ENCODE assay signal across 8 cellular contexts in the genomic region with DNA sequence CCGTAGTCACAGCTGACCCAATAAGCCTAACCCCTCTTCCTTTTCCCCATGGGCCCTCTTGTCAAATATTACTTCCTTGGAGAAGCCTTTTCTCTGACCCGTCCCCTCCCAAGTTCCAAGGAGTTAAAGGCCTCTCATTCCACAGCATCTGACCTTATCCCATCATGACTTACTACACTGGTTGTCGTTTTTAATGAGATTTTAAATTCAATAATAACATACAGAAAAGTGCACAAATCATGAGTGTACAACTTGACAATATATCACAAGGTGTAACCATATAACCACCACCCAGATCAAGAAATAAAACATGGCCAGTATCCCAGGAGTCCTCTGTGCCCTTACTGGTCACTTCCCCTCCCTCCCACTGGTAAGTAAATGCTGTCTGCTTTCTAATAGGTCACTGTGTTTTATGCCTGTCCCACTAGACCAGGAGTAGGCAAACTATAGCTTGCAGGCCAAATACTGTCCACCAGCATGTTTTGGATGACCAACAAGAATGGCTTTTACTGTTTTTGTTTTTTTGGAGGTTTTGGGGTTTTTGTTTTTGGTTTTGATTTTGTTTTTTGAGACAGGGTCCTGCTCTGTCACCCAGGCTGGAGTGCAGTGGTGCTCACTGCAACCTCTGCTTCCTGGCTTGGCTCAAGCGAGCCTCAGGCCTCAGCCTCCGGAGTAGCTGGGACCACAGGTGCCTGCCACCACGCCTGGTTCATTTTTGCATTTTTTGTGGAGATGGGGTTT. TPM values are rescaled to one million over a fixed set of nuclear protein-coding genes. Genes with fewer than 3 reads are reported as not detected.
DNase-seq lines count a peak whose midpoint lies in the region; ATAC-seq, FAIRE-seq and TF ChIP-seq lines count a peak whose summit lies in the region.

No MANE protein-coding gene starts in this region.

- H4K20me1 ChIP-seq in keratinocyte (ENCODE audit: control insufficient read depth, extremely low read depth, insufficient read depth, low read length) = no peaks in the 10 kb centered on the region

- H3K79me2 ChIP-seq in keratinocyte (ENCODE audit: control insufficient read depth, insufficient read depth, low read length) = peaks cover 8% of the 10 kb centered on the region

- H3K36me3 Mint-ChIP-seq in activated T-helper 1 cell treated with anti-CD3 and anti-CD28 coated beads, Interleukin-12 subunit alpha, Interleukin-12 subunit beta, Interleukin-2, Interleukin-4 antibody, amounts not matched to agents 30 ng/mL and 10 ng/mL and 1 ng/mL, durations not matched to agents 14 hours and 24 hours and 36 hours (ENCODE audit: low read depth) = peaks cover 12% of the 10 kb centered on the region

- intact Hi-C loops in activated T-helper 1 cell treated with anti-CD3 and anti-CD28 coated beads, Interleukin-12 subunit alpha, Interleukin-12 subunit beta, Interleukin-2, Interleukin-4 antibody, amounts not matched to agents 30 ng/mL and 10 ng/mL and 1 ng/mL, durations not matched to agents 14 hours and 24 hours and 36 hours (cut with micrococcal nuclease) = loop anchor here (1.0 to 10.0 kb wide), 9 partner anchors 22 to 415 kb away; partner anchors contain the start of genes ATP5PD, CDR2L, GGA3 and KCTD2

- no peak for DNase-seq in BE2C
- peak; percentile 18 for DNase-seq in HT-29 (ENCODE audit: low spot score)
- no peak for DNase-seq in activated T-helper 1 cell treated with anti-CD3 and anti-CD28 coated beads, Interleukin-12 subunit alpha, Interleukin-12 subunit beta, Interleukin-2, Interleukin-4 antibody, amounts not matched to agents 30 ng/mL and 10 ng/mL and 1 ng/mL, durations not matched to agents 14 hours and 24 hours and 36 hours (ENCODE audit: low spot score)
- no peak for DNase-seq in keratinocyte (ENCODE audit: low read depth, low spot score)
- no peak for DNase-seq in central memory CD4-positive, alpha-beta T cell
- DNase-seq in epidermal melanocyte (ENCODE audit: insufficient read length, low spot score) = no peak

- H3K27me3 Mint-ChIP-seq in activated T-helper 1 cell treated with anti-CD3 and anti-CD28 coated beads, Interleukin-12 subunit alpha, Interleukin-12 subunit beta, Interleukin-2, Interleukin-4 antibody, amounts not matched to agents 30 ng/mL and 10 ng/mL and 1 ng/mL, durations not matched to agents 14 hours and 24 hours and 36 hours (ENCODE audit: insufficient read depth) = peaks cover 5% of the 10 kb centered on the region

- peak overlapping the region; percentile 97 for H3K27ac ChIP-seq in keratinocyte (ENCODE audit: control insufficient read depth, insufficient read depth, low read length)
- no peak overlapping the region for H3K27ac ChIP-seq in thymus (ENCODE audit: low read depth)

- peak overlapping the region; percentile 90 for H3K4me2 ChIP-seq in keratinocyte (ENCODE audit: control insufficient read depth, extremely low read depth, insufficient read depth, low read depth, low read length)

- H3K9ac ChIP-seq in keratinocyte (ENCODE audit: control insufficient read depth, extremely low read depth, insufficient read depth, low read length) = peak overlapping the region; percentile 99

- peaks cover 4% of the 10 kb centered on the region for H3K4me1 ChIP-seq in BE2C
- peaks cover 30% of the 10 kb centered on the region for H3K4me1 ChIP-seq in keratinocyte (ENCODE audit: control insufficient read depth, extremely low read depth, insufficient read depth, low read length)
- H3K4me1 ChIP-seq in thymus (ENCODE audit: control insufficient read depth, insufficient read depth, low read length) = peaks cover 13% of the 10 kb centered on the region

- peak overlapping the region; percentile 89 for H3K4me3 Mint-ChIP-seq in activated T-helper 1 cell treated with anti-CD3 and anti-CD28 coated beads, Interleukin-12 subunit alpha, Interleukin-12 subunit beta, Interleukin-2, Interleukin-4 antibody, amounts not matched to agents 30 ng/mL and 10 ng/mL and 1 ng/mL, durations not matched to agents 14 hours and 24 hours and 36 hours

- H3K4me3 ChIP-seq in BE2C (ENCODE audit: low read depth, low read length) = peak overlapping the region; percentile 74
- H3K4me3 ChIP-seq in keratinocyte (ENCODE audit: control insufficient read depth in 2 of 3, extremely low read depth in 1 of 3, insufficient read depth in 2 of 3, low read depth in 1 of 3, low read length in 3 of 3) = peak overlapping the region; percentile 62 to 97 (median 96)
- H3K4me3 ChIP-seq in thymus (ENCODE audit: low read length) = peak overlapping the region; percentile 60

- H2AFZ ChIP-seq in keratinocyte (ENCODE audit: control insufficient read depth, low read length) = peak overlapping the region; percentile 94

- no peaks in the 10 kb centered on the region for H3K9me3 Mint-ChIP-seq in activated T-helper 1 cell treated with anti-CD3 and anti-CD28 coated beads, Interleukin-12 subunit alpha, Interleukin-12 subunit beta, Interleukin-2, Interleukin-4 antibody, amounts not matched to agents 30 ng/mL and 10 ng/mL and 1 ng/mL, durations not matched to agents 14 hours and 24 hours and 36 hours

- no peaks in the 10 kb centered on the region for H3K27me3 ChIP-seq in BE2C
- no peaks in the 10 kb centered on the region for H3K27me3 ChIP-seq in keratinocyte (ENCODE audit: control insufficient read depth, extremely low read depth, insufficient read depth, low read length)
- no peaks in the 10 kb centered on the region for H3K27me3 ChIP-seq in thymus (ENCODE audit: control insufficient read depth, insufficient read depth)

- TF ChIP-seq CTCF in BE2C (IDR thresholded peaks at IDR 0.05; ENCODE audit: low read depth, low read length) (no peak), keratinocyte (optimal IDR thresholded peaks at IDR 0.05 in 1 of 3, IDR thresholded peaks at IDR 0.05 in 1 of 3, conservative IDR thresholded peaks at IDR 0.05 in 1 of 3; ENCODE audit: extremely low read depth in 1 of 3, insufficient read depth in 2 of 3, low read length in 3 of 3) (no peak)

- dilution Hi-C loops in keratinocyte (cut with MboI; ENCODE audit: extremely low pct_ligation_motif_present, low sequenced_read_pairs) = no loop called here

- no peak for ATAC-seq in GM19324 (IDR thresholded peaks at IDR 0.05; ENCODE audit: low FRiP score, unreplicated experiment)

- peaks cover 31% of the 10 kb centered on the region for H3K4me1 Mint-ChIP-seq in activated T-helper 1 cell treated with anti-CD3 and anti-CD28 coated beads, Interleukin-12 subunit alpha, Interleukin-12 subunit beta, Interleukin-2, Interleukin-4 antibody, amounts not matched to agents 30 ng/mL and 10 ng/mL and 1 ng/mL, durations not matched to agents 14 hours and 24 hours and 36 hours (ENCODE audit: low read depth)

- no peaks in the 10 kb centered on the region for H3K9me3 ChIP-seq in BE2C
- no peaks in the 10 kb centered on the region for H3K9me3 ChIP-seq in keratinocyte (ENCODE audit: control insufficient read depth, low read depth, low read length)
- no peaks in the 10 kb centered on the region for H3K9me3 ChIP-seq in thymus (ENCODE audit: control insufficient read depth)

- H3K36me3 ChIP-seq in BE2C (no peaks in the 10 kb centered on the region), keratinocyte (ENCODE audit: control insufficient read depth in 2 of 2, extremely low read depth in 1 of 2, insufficient read depth in 2 of 2, low read length in 2 of 2) (peaks cover 0 to 2% of the 10 kb centered on the region in 2 experiments), thymus (ENCODE audit: control insufficient read depth, insufficient read depth) (no peaks in the 10 kb centered on the region)

- no peak for FAIRE-seq in keratinocyte (lab: Jason Lieb, UNC)

- H3K9me1 ChIP-seq in keratinocyte (ENCODE audit: control insufficient read depth, extremely low read depth, insufficient read depth, low read length) = no peaks in the 10 kb centered on the region

- peak overlapping the region; percentile 87 for H3K27ac Mint-ChIP-seq in activated T-helper 1 cell treated with anti-CD3 and anti-CD28 coated beads, Interleukin-12 subunit alpha, Interleukin-12 subunit beta, Interleukin-2, Interleukin-4 antibody, amounts not matched to agents 30 ng/mL and 10 ng/mL and 1 ng/mL, durations not matched to agents 14 hours and 24 hours and 36 hours

- WGBS in thymus = 65% methylated on average over 6 of the region's 6 CpGs

RNA-seq across cellular contexts. Expression of gene FDXR, which starts 1.2 kb away (rescaled TPM):
- 13.3 TPM for polyA plus RNA-seq in BE2C (2012; ENCODE audit: insufficient read depth, insufficient read length, low read depth)
- 32.2 and 38.4 TPM in 2 replicates for total RNA-seq in HT-29 (2014; rRNA removed; shearing (Covaris generic))
- 20.1 and 21.5 TPM in 2 replicates for total RNA-seq in activated T-helper 1 cell treated with anti-CD3 and anti-CD28 coated beads, Interleukin-12 subunit alpha, Interleukin-12 subunit beta, Interleukin-2, Interleukin-4 antibody, amounts not matched to agents 30 ng/mL and 10 ng/mL and 1 ng/mL, durations not matched to agents 14 hours and 24 hours and 36 hours
- polyA plus RNA-seq in keratinocyte (9.3 to 18.8 TPM (median 12.0 TPM) in 3 replicates), thymus (14.1 TPM)
- 17.6 TPM for polyA plus RNA-seq in keratinocyte (2011; ENCODE audit: low read depth)
- 3.8 and 13.2 TPM in 2 replicates for polyA plus RNA-seq in keratinocyte (2011; cell fraction: cytosol; rRNA removed)
- polyA plus RNA-seq in keratinocyte (2011; cell fraction: nucleus; rRNA removed) = 12.1 and 12.4 TPM in 2 replicates
- polyA plus RNA-seq in keratinocyte (2012; ENCODE audit: low replicate concordance) = 15.4 and 16.0 TPM in 2 replicates
- polyA minus RNA-seq in keratinocyte = 4.9 to 11.0 TPM (median 5.5 TPM) in 3 replicates
- polyA minus RNA-seq in keratinocyte (2011; cell fraction: cytosol; rRNA and poly(A)+ RNA removed) = 23.6 TPM
- polyA minus RNA-seq in keratinocyte (2011; cell fraction: nucleus; rRNA and poly(A)+ RNA removed) = 9.8 and 10.6 TPM in 2 replicates

RNA-seq across cellular contexts. Expression of gene GRIN2C, which starts 14.4 kb away (rescaled TPM):
- 0.11 TPM for polyA plus RNA-seq in BE2C (2012; ENCODE audit: insufficient read depth, insufficient read length, low read depth)
- total RNA-seq in HT-29 (2014; rRNA removed; shearing (Covaris generic)) = 0.03 TPM in 1 of 2 replicates, not detected in the other
- total RNA-seq in activated T-helper 1 cell treated with anti-CD3 and anti-CD28 coated beads, Interleukin-12 subunit alpha, Interleukin-12 subunit beta, Interleukin-2, Interleukin-4 antibody, amounts not matched to agents 30 ng/mL and 10 ng/mL and 1 ng/mL, durations not matched to agents 14 hours and 24 hours and 36 hours = 0.02 and 0.34 TPM in 2 replicates
- polyA plus RNA-seq in keratinocyte (not detected in 3 replicates), thymus (0.07 TPM)
- not detected for polyA plus RNA-seq in keratinocyte (2011; ENCODE audit: low read depth)
- polyA plus RNA-seq in keratinocyte (2011; cell fraction: cytosol; rRNA removed) = not detected in 2 replicates
- 0.01 and 0.20 TPM in 2 replicates for polyA plus RNA-seq in keratinocyte (2011; cell fraction: nucleus; rRNA removed)
- polyA plus RNA-seq in keratinocyte (2012; ENCODE audit: low replicate concordance) = 0.06 and 0.10 TPM in 2 replicates
- not detected in 3 replicates for polyA minus RNA-seq in keratinocyte
- polyA minus RNA-seq in keratinocyte (2011; cell fraction: cytosol; rRNA and poly(A)+ RNA removed) = not detected
- not detected in 2 replicates for polyA minus RNA-seq in keratinocyte (2011; cell fraction: nucleus; rRNA and poly(A)+ RNA removed)

RNA-seq across cellular contexts. Expression of gene FADS6, which starts 19.4 kb away (rescaled TPM):
- polyA plus RNA-seq in BE2C (2012; ENCODE audit: insufficient read depth, insufficient read length, low read depth) = not detected
- total RNA-seq in HT-29 (2014; rRNA removed; shearing (Covaris generic)) = not detected in 2 replicates
- not detected in 2 replicates for total RNA-seq in activated T-helper 1 cell treated with anti-CD3 and anti-CD28 coated beads, Interleukin-12 subunit alpha, Interleukin-12 subunit beta, Interleukin-2, Interleukin-4 antibody, amounts not matched to agents 30 ng/mL and 10 ng/mL and 1 ng/mL, durations not matched to agents 14 hours and 24 hours and 36 hours
- polyA plus RNA-seq in keratinocyte (0.07 to 0.57 TPM in 2 of 3 replicates, not detected in the other), thymus (1.0 TPM)
- polyA plus RNA-seq in keratinocyte (2011; ENCODE audit: low read depth) = 0.30 TPM
- not detected in 2 replicates for polyA plus RNA-seq in keratinocyte (2011; cell fraction: cytosol; rRNA removed)
- 0.29 TPM in 1 of 2 replicates, not detected in the other for polyA plus RNA-seq in keratinocyte (2011; cell fraction: nucleus; rRNA removed)
- 0.97 TPM in 1 of 2 replicates, not detected in the other for polyA plus RNA-seq in keratinocyte (2012; ENCODE audit: low replicate concordance)
- polyA minus RNA-seq in keratinocyte = 0.29 to 0.43 TPM in 2 of 3 replicates, not detected in the other
- not detected for polyA minus RNA-seq in keratinocyte (2011; cell fraction: cytosol; rRNA and poly(A)+ RNA removed)
- 0.32 TPM in 1 of 2 replicates, not detected in the other for polyA minus RNA-seq in keratinocyte (2011; cell fraction: nucleus; rRNA and poly(A)+ RNA removed)

RNA-seq across cellular contexts. Expression of gene USH1G, which starts 49.0 kb away (rescaled TPM):
- not detected for polyA plus RNA-seq in BE2C (2012; ENCODE audit: insufficient read depth, insufficient read length, low read depth)
- not detected in 2 replicates for total RNA-seq in HT-29 (2014; rRNA removed; shearing (Covaris generic))
- total RNA-seq in activated T-helper 1 cell treated with anti-CD3 and anti-CD28 coated beads, Interleukin-12 subunit alpha, Interleukin-12 subunit beta, Interleukin-2, Interleukin-4 antibody, amounts not matched to agents 30 ng/mL and 10 ng/mL and 1 ng/mL, durations not matched to agents 14 hours and 24 hours and 36 hours = not detected in 2 replicates
- polyA plus RNA-seq in keratinocyte (0.03 to 1.3 TPM (median 0.34 TPM) in 3 replicates), thymus (0.14 TPM)
- polyA plus RNA-seq in keratinocyte (2011; ENCODE audit: low read depth) = 0.64 TPM
- polyA plus RNA-seq in keratinocyte (2011; cell fraction: cytosol; rRNA removed) = 0.22 and 0.81 TPM in 2 replicates
- 0.61 and 1.00 TPM in 2 replicates for polyA plus RNA-seq in keratinocyte (2011; cell fraction: nucleus; rRNA removed)
- 0.10 and 1.8 TPM in 2 replicates for polyA plus RNA-seq in keratinocyte (2012; ENCODE audit: low replicate concordance)
- polyA minus RNA-seq in keratinocyte = 3.3 to 5.8 TPM in 2 of 3 replicates, not detected in the other
- 1.5 TPM for polyA minus RNA-seq in keratinocyte (2011; cell fraction: cytosol; rRNA and poly(A)+ RNA removed)
- polyA minus RNA-seq in keratinocyte (2011; cell fraction: nucleus; rRNA and poly(A)+ RNA removed) = 0.74 and 1.6 TPM in 2 replicates

RNA-seq across cellular contexts. Expression of gene OTOP2, which starts 50.0 kb away (rescaled TPM):
- not detected for polyA plus RNA-seq in BE2C (2012; ENCODE audit: insufficient read depth, insufficient read length, low read depth)
- total RNA-seq in HT-29 (2014; rRNA removed; shearing (Covaris generic)) = not detected in 2 replicates
- total RNA-seq in activated T-helper 1 cell treated with anti-CD3 and anti-CD28 coated beads, Interleukin-12 subunit alpha, Interleukin-12 subunit beta, Interleukin-2, Interleukin-4 antibody, amounts not matched to agents 30 ng/mL and 10 ng/mL and 1 ng/mL, durations not matched to agents 14 hours and 24 hours and 36 hours = not detected in 2 replicates
- polyA plus RNA-seq in keratinocyte = 0.08 TPM in 1 of 3 replicates, not detected in the others
- not detected for polyA plus RNA-seq in keratinocyte (2011; ENCODE audit: low read depth)
- polyA plus RNA-seq in keratinocyte (2011; cell fraction: cytosol; rRNA removed) = not detected in 2 replicates
- 0.08 and 0.11 TPM in 2 replicates for polyA plus RNA-seq in keratinocyte (2011; cell fraction: nucleus; rRNA removed)
- polyA plus RNA-seq in keratinocyte (2012; ENCODE audit: low replicate concordance) = not detected in 2 replicates
- polyA minus RNA-seq in keratinocyte = 0.07 TPM in 1 of 3 replicates, not detected in the others
- polyA minus RNA-seq in keratinocyte (2011; cell fraction: cytosol; rRNA and poly(A)+ RNA removed) = not detected
- not detected in 2 replicates for polyA minus RNA-seq in keratinocyte (2011; cell fraction: nucleus; rRNA and poly(A)+ RNA removed)
- 0.23 TPM for polyA plus RNA-seq in thymus
